Comparison of ENCODE assay signal across 27 cellular contexts in the genomic region with DNA sequence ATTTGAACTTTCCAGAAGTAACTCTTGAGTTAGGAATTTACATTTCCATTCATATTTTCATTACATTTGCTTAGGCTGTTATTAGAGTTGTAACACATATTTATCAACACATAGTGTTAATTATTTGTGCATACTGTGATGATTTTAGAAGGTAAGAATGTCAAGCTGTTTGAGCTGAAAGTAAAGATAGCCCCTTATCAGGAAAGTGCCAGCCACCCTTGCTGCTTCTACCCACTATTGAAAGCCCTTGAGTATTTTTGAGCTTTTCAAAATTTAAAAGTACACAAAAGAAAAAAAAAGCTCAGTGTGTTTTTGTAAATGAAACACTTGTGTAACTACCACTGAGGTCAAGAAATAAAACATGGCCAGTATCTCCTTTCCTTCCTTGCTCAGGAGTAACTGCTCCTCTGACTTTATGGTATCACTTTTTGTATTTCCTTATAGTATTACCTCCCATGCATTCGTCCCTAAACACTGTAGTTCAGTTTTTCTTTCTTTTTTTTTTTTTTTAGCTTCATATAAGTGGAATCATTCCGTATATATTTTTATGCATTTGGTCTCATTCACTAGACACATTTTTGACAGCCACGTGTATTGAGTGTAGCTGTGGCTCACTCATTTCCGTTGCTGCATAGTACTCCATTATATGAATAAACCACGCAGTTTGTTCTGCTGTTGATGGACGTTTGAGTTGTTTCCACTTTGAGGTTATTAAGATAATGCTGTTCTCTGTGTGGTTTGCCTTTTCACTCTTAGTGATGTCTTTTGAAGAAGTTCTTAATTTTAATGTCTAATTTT.
DNase-seq lines count a peak whose midpoint lies in the region; ATAC-seq and TF ChIP-seq lines count a peak whose summit lies in the region.
"Had no signal": no experiment of that assay in that cellular context is flagged by ENCODE, and none has a peak within 500 bp of the region (broad histone marks: within the 10 kb centered on the region; RNA-seq: fewer than 3 reads in every experiment).

No MANE protein-coding gene starts in this region.

- no peak overlapping the region for H3K9ac ChIP-seq in SU-DHL-6 (ENCODE audit: low read length)
- H3K9ac ChIP-seq: BLaER1 had no signal

- no peaks in the 10 kb centered on the region for H3K27me3 Mint-ChIP-seq in stimulated activated naive B cell treated with anti-CD40 and anti-IgM and Interleukin-4, amounts not matched to agents 10 μg/mL and 1 μg/mL and 100 μg/mL, for 72 hours
- H3K27me3 Mint-ChIP-seq: activated naive CD8-positive, alpha-beta T cell; IgD-negative memory B cell had no signal

- peaks cover 100% of the 10 kb centered on the region for H3K79me2 ChIP-seq in SU-DHL-6 (ENCODE audit: insufficient read depth, low read length)

- no peak for ATAC-seq in stimulated activated naive B cell treated with anti-CD40 and anti-IgM and Interleukin-4, amounts not matched to agents 10 μg/mL and 1 μg/mL and 100 μg/mL, for 72 hours (replicated peaks)
- ATAC-seq in HG03139 (IDR thresholded peaks at IDR 0.05; ENCODE audit: unreplicated experiment): no peak
- ATAC-seq: psoas muscle had no signal

- peaks cover 6% of the 10 kb centered on the region; the same call in 1 of the 2 replicates for H3F3A ChIP-seq in SU-DHL-6 (ENCODE audit: insufficient read depth)

- H3K4me1 Mint-ChIP-seq in stimulated activated naive B cell treated with anti-CD40 and anti-IgM and Interleukin-4, amounts not matched to agents 10 μg/mL and 1 μg/mL and 100 μg/mL, for 72 hours: peaks cover 27 to 48% of the 10 kb centered on the region in 2 donors
- H3K4me1 Mint-ChIP-seq: IgD-negative memory B cell had no signal

- no peak for TF ChIP-seq POLR2A in erythroblast (IDR thresholded peaks at IDR 0.05; ENCODE audit: low read length)

- TF ChIP-seq CTCF in SU-DHL-6 (IDR thresholded peaks at IDR 0.05; ENCODE audit: insufficient read depth, low read length, poor library complexity, severe bottlenecking): no peak

- H3K9me3 Mint-ChIP-seq in stimulated activated naive B cell treated with anti-CD40 and anti-IgM and Interleukin-4, amounts not matched to agents 10 μg/mL and 1 μg/mL and 100 μg/mL, for 72 hours: no peaks in the 10 kb centered on the region
- H3K9me3 Mint-ChIP-seq: IgD-negative memory B cell, immature natural killer cell had no signal

- no peaks in the 10 kb centered on the region for H3K27me3 ChIP-seq in SU-DHL-6 (ENCODE audit: low read length)
- H3K27me3 ChIP-seq: BLaER1, colonic mucosa, neutrophil, sigmoid colon, tibial artery had no signal

- no peak overlapping the region for H3K4me3 Mint-ChIP-seq in stimulated activated naive B cell treated with anti-CD40 and anti-IgM and Interleukin-4, amounts not matched to agents 10 μg/mL and 1 μg/mL and 100 μg/mL, for 72 hours
- H3K4me3 Mint-ChIP-seq: activated naive CD8-positive, alpha-beta T cell; IgD-negative memory B cell had no signal

- H3K4me3 ChIP-seq in SU-DHL-6 (ENCODE audit: insufficient read depth, low read length, poor library complexity, severe bottlenecking): no peak overlapping the region
- H3K4me3 ChIP-seq: BLaER1, colonic mucosa, psoas muscle, sigmoid colon, tibial artery had no signal

- peaks cover 18% of the 10 kb centered on the region; the same call in 1 of the 2 replicates for H4K20me1 ChIP-seq in SU-DHL-6 (ENCODE audit: low read depth, low read length)

- H3K4me2 ChIP-seq in SU-DHL-6 (ENCODE audit: low read depth, low read length, poor library complexity, severe bottlenecking): peak overlapping the region; percentile 39
- H3K4me2 ChIP-seq: BLaER1 had no signal

- DNase-seq in HUDEP-2 (lab: John Stamatoyannopoulos, UW; ENCODE audit: unreplicated experiment in 76 of 76): peak in 40 of 76 experiments; percentile 8 to 78 (median 36)
- DNase-seq in erythroblast (lab: John Stamatoyannopoulos, UW): peak; percentile 89 to 92
- no peak for DNase-seq in stimulated activated naive B cell treated with anti-CD40 and anti-IgM and Interleukin-4, amounts not matched to agents 10 μg/mL and 1 μg/mL and 100 μg/mL, for 72 hours
- no peak for DNase-seq in epidermal melanocyte (ENCODE audit: insufficient read length, low spot score)
- no peak for DNase-seq in NCI-H2029 (lab: John Stamatoyannopoulos, UW)
- DNase-seq: activated CD4-positive, alpha-beta T cell treated with anti-CD3 and anti-CD28 coated beads for 4 hours; activated effector memory CD4-positive, alpha-beta T cell treated with Interleukin-2 at 50 U/mL for 16 hours; colonic mucosa; DMS53; effector CD8-positive, alpha-beta T cell; immature natural killer cell; NCI-H1092; NCI-H1694; NCI-H446 treated with DMSO at 0.1 percent for 48 hours; NCI-H82; psoas muscle; sigmoid colon; stimulated activated CD4-positive, alpha-beta T cell treated with anti-CD3 and anti-CD28 coated beads, Interleukin-12 subunit alpha, Interleukin-12 subunit beta, amount 100 ng/mL, for 4 hours; stimulated activated CD4-positive, alpha-beta T cell treated with anti-CD3 and anti-CD28 coated beads, Interleukin-4, amount 100 ng/mL, for 1 hour; tibial artery had no signal

- H3K36me3 Mint-ChIP-seq in stimulated activated naive B cell treated with anti-CD40 and anti-IgM and Interleukin-4, amounts not matched to agents 10 μg/mL and 1 μg/mL and 100 μg/mL, for 72 hours: peaks cover 2 to 10% of the 10 kb centered on the region in 2 donors
- H3K36me3 Mint-ChIP-seq: IgD-negative memory B cell had no signal

- peak overlapping the region; percentile 86 for H3K27ac Mint-ChIP-seq in stimulated activated naive B cell treated with anti-CD40 and anti-IgM and Interleukin-4, amounts not matched to agents 10 μg/mL and 1 μg/mL and 100 μg/mL, for 72 hours
- H3K27ac Mint-ChIP-seq: activated naive CD8-positive, alpha-beta T cell; IgD-negative memory B cell had no signal

- no peaks in the 10 kb centered on the region for H3K9me3 ChIP-seq in SU-DHL-6 (ENCODE audit: insufficient read depth, low read length)
- H3K9me3 ChIP-seq: BLaER1, colonic mucosa, neutrophil, psoas muscle, sigmoid colon, tibial artery had no signal

- H2AFZ ChIP-seq in SU-DHL-6 (ENCODE audit: low read depth, low read length, severe bottlenecking): no peak overlapping the region

- H3K27ac ChIP-seq in SU-DHL-6 (ENCODE audit: low read depth, low read length): no peak overlapping the region
- H3K27ac ChIP-seq: BLaER1, colonic mucosa, neutrophil, psoas muscle, sigmoid colon, tibial artery, VCaP had no signal

- H3K36me3 ChIP-seq in SU-DHL-6 (ENCODE audit: low read length): no peaks in the 10 kb centered on the region; the same call in 1 of the 2 replicates
- H3K36me3 ChIP-seq: BLaER1, colonic mucosa, sigmoid colon, tibial artery had no signal

- H3K9me2 ChIP-seq in SU-DHL-6 (replicated peaks; ENCODE audit: insufficient read depth, low read length): no peaks in the 10 kb centered on the region

Comparison
In these comparisons a context has a peak if more than half of its experiments do, and no peak if none do; other contexts are left out.
1. DNase-seq: peak in HUDEP-2 (40 of 76) and erythroblast (2 of 2); none in stimulated activated naive B cell treated with anti-CD40 and anti-IgM and Interleukin-4, amounts not matched to agents 10 μg/mL and 1 μg/mL and 100 μg/mL, for 72 hours (single experiment), epidermal melanocyte (single experiment) and NCI-H2029 (single experiment).